In genomic region chr20:51623255-51623654, GRCh38 we compare ENCODE assay signal across 34 cellular contexts.
"Had no signal": no experiment of that assay in that cellular context is flagged by ENCODE, and none has a peak within 500 bp of the region (broad histone marks: within the 10 kb centered on the region; RNA-seq: fewer than 3 reads in every experiment).

No MANE protein-coding gene starts in this region.

- H3K4me1 ChIP-seq: ascending aorta had no signal

- H3K27me3 ChIP-seq: ascending aorta, cardiac muscle cell had no signal

- H3K9me3 ChIP-seq: ascending aorta had no signal

- H3K9me3 Mint-ChIP-seq: activated B cell treated with CpG ODN at 0.5 μM for 24 hours; activated CD4-positive, alpha-beta memory T cell treated with anti-CD3 and anti-CD28 coated beads, Interleukin-2, amount 10 ng/mL, durations not matched to agents 7 days and 5 days; activated CD4-positive, alpha-beta T cell treated with anti-CD3 and anti-CD28 coated beads, Interleukin-2, amount 10 ng/mL, durations not matched to agents 7 days and 5 days; activated naive CD4-positive, alpha-beta T cell treated with anti-CD3 and anti-CD28 coated beads, Interleukin-2, amount 10 ng/mL, durations not matched to agents 7 days and 5 days; activated naive CD4-positive, alpha-beta T cell treated with anti-CD3 and anti-CD28 coated beads, Interleukin-2, amount 50 U/mL, for 24 hours; activated naive CD8-positive, alpha-beta T cell treated with anti-CD3 and anti-CD28 coated beads, Interleukin-2, amount 10 ng/mL, durations not matched to agents 7 days and 5 days; activated naive CD8-positive, alpha-beta T cell treated with anti-CD3 and anti-CD28 coated beads, Interleukin-2, amount 50 U/mL, for 24 hours; activated T-cell treated with anti-CD3 and anti-CD28 coated beads, Interleukin-2, amount 50 U/mL, for 24 hours; activated T-helper 2 cell treated with anti-CD3 and anti-CD28 coated beads, Interferon-gamma antibody, Interleukin-2, Interleukin-4, amounts not matched to agents 10 μg/mL and 5 μg/mL and 100 μg/mL, durations not matched to agents 14 hours and 24 hours and 36 hours; brain; T-helper 1 cell treated with Interleukin-12 subunit alpha and Interleukin-12 subunit beta and Interleukin-4 antibody, amounts not matched to agents 30 μg/mL and 1 μg/mL, for 36 hours; T-helper 2 cell treated with Interferon-gamma antibody and Interleukin-4, amounts not matched to agents 5 μg/mL and 100 μg/mL, for 36 hours had no signal

- H3K4me3 Mint-ChIP-seq: activated B cell treated with CpG ODN at 0.5 μM for 24 hours; activated CD4-positive, alpha-beta memory T cell treated with anti-CD3 and anti-CD28 coated beads, Interleukin-2, amount 10 ng/mL, durations not matched to agents 7 days and 5 days; activated CD4-positive, alpha-beta T cell treated with anti-CD3 and anti-CD28 coated beads, Interleukin-2, amount 10 ng/mL, durations not matched to agents 7 days and 5 days; activated CD8-positive, alpha-beta memory T cell treated with anti-CD3 and anti-CD28 coated beads, Interleukin-2, amount 10 ng/mL, durations not matched to agents 7 days and 5 days; activated CD8-positive, alpha-beta T cell treated with anti-CD3 and anti-CD28 coated beads, Interleukin-2, amount 10 ng/mL, durations not matched to agents 7 days and 5 days; activated naive CD4-positive, alpha-beta T cell treated with anti-CD3 and anti-CD28 coated beads, Interleukin-2, amount 10 ng/mL, durations not matched to agents 7 days and 5 days; activated naive CD4-positive, alpha-beta T cell treated with anti-CD3 and anti-CD28 coated beads, Interleukin-2, amount 50 U/mL, for 24 hours; activated naive CD8-positive, alpha-beta T cell; activated naive CD8-positive, alpha-beta T cell treated with anti-CD3 and anti-CD28 coated beads, Interleukin-2, amount 10 ng/mL, durations not matched to agents 7 days and 5 days; activated naive CD8-positive, alpha-beta T cell treated with anti-CD3 and anti-CD28 coated beads, Interleukin-2, amount 50 U/mL, for 24 hours; activated T-cell treated with anti-CD3 and anti-CD28 coated beads, Interleukin-2, amount 50 U/mL, for 24 hours; brain; T-helper 1 cell treated with Interleukin-12 subunit alpha and Interleukin-12 subunit beta and Interleukin-4 antibody, amounts not matched to agents 30 μg/mL and 1 μg/mL, for 36 hours; T-helper 2 cell treated with Interferon-gamma antibody and Interleukin-4, amounts not matched to agents 5 μg/mL and 100 μg/mL, for 36 hours had no signal

- H3K36me3 ChIP-seq: cardiac muscle cell had no signal

- H3K36me3 Mint-ChIP-seq: activated CD8-positive, alpha-beta memory T cell treated with anti-CD3 and anti-CD28 coated beads, Interleukin-2, amount 10 ng/mL, durations not matched to agents 7 days and 5 days; activated naive CD4-positive, alpha-beta T cell treated with anti-CD3 and anti-CD28 coated beads, Interleukin-2, amount 10 ng/mL, durations not matched to agents 7 days and 5 days; activated naive CD4-positive, alpha-beta T cell treated with anti-CD3 and anti-CD28 coated beads, Interleukin-2, amount 50 U/mL, for 24 hours; activated naive CD8-positive, alpha-beta T cell; activated naive CD8-positive, alpha-beta T cell treated with anti-CD3 and anti-CD28 coated beads, Interleukin-2, amount 10 ng/mL, durations not matched to agents 7 days and 5 days had no signal

- H3K4me1 Mint-ChIP-seq: activated naive CD4-positive, alpha-beta T cell treated with anti-CD3 and anti-CD28 coated beads, Interleukin-2, amount 10 ng/mL, durations not matched to agents 7 days and 5 days; activated naive CD4-positive, alpha-beta T cell treated with anti-CD3 and anti-CD28 coated beads, Interleukin-2, amount 50 U/mL, for 24 hours; activated naive CD8-positive, alpha-beta T cell treated with anti-CD3 and anti-CD28 coated beads, Interleukin-2, amount 10 ng/mL, durations not matched to agents 7 days and 5 days; brain had no signal

- ATAC-seq: activated CD8-positive, alpha-beta memory T cell treated with anti-CD3 and anti-CD28 coated beads, Interleukin-2, amount 10 ng/mL, durations not matched to agents 7 days and 5 days; activated CD8-positive, alpha-beta T cell treated with anti-CD3 and anti-CD28 coated beads, Interleukin-2, amount 10 ng/mL, durations not matched to agents 7 days and 5 days; activated naive CD8-positive, alpha-beta T cell treated with anti-CD3 and anti-CD28 coated beads, Interleukin-2, amount 50 U/mL, for 24 hours had no signal

- FAIRE-seq: bronchial epithelial cell, TTC549 had no signal

- H3K27ac Mint-ChIP-seq: activated B cell treated with CpG ODN at 0.5 μM for 24 hours; activated CD4-positive, alpha-beta memory T cell treated with anti-CD3 and anti-CD28 coated beads, Interleukin-2, amount 10 ng/mL, durations not matched to agents 7 days and 5 days; activated CD4-positive, alpha-beta T cell treated with anti-CD3 and anti-CD28 coated beads, Interleukin-2, amount 10 ng/mL, durations not matched to agents 7 days and 5 days; activated CD8-positive, alpha-beta memory T cell treated with anti-CD3 and anti-CD28 coated beads, Interleukin-2, amount 10 ng/mL, durations not matched to agents 7 days and 5 days; activated CD8-positive, alpha-beta T cell treated with anti-CD3 and anti-CD28 coated beads, Interleukin-2, amount 10 ng/mL, durations not matched to agents 7 days and 5 days; activated naive CD4-positive, alpha-beta T cell treated with anti-CD3 and anti-CD28 coated beads, Interleukin-2, amount 10 ng/mL, durations not matched to agents 7 days and 5 days; activated naive CD4-positive, alpha-beta T cell treated with anti-CD3 and anti-CD28 coated beads, Interleukin-2, amount 50 U/mL, for 24 hours; activated naive CD8-positive, alpha-beta T cell; activated naive CD8-positive, alpha-beta T cell treated with anti-CD3 and anti-CD28 coated beads, Interleukin-2, amount 10 ng/mL, durations not matched to agents 7 days and 5 days; activated naive CD8-positive, alpha-beta T cell treated with anti-CD3 and anti-CD28 coated beads, Interleukin-2, amount 50 U/mL, for 24 hours; activated T-cell treated with anti-CD3 and anti-CD28 coated beads, Interleukin-2, amount 50 U/mL, for 24 hours; activated T-helper 2 cell treated with anti-CD3 and anti-CD28 coated beads, Interferon-gamma antibody, Interleukin-2, Interleukin-4, amounts not matched to agents 10 μg/mL and 5 μg/mL and 100 μg/mL, durations not matched to agents 14 hours and 24 hours and 36 hours; T-helper 1 cell treated with Interleukin-12 subunit alpha and Interleukin-12 subunit beta and Interleukin-4 antibody, amounts not matched to agents 30 μg/mL and 1 μg/mL, for 36 hours; T-helper 2 cell treated with Interferon-gamma antibody and Interleukin-4, amounts not matched to agents 5 μg/mL and 100 μg/mL, for 36 hours had no signal

- DNase-seq: activated B cell treated with CpG ODN at 0.5 μM for 24 hours; activated CD4-positive, alpha-beta memory T cell treated with anti-CD3 and anti-CD28 coated beads, Interleukin-2, amount 10 ng/mL, durations not matched to agents 7 days and 5 days; activated CD4-positive, alpha-beta T cell treated with anti-CD3 and anti-CD28 coated beads for 48 hours; activated CD4-positive, alpha-beta T cell treated with anti-CD3 and anti-CD28 coated beads, Interleukin-2, amount 10 ng/mL, durations not matched to agents 7 days and 5 days; activated CD4-positive, alpha-beta T cell treated with anti-CD3 and anti-CD28 coated beads, Interleukin-2, amount 50 U/mL, for 48 hours; activated CD4-positive, CD25-positive, alpha-beta regulatory T cell treated with anti-CD3 and anti-CD28 coated beads, Interleukin-2, amount 50 U/mL, for 72 hours; activated CD8-positive, alpha-beta memory T cell treated with anti-CD3 and anti-CD28 coated beads for 24 hours; activated CD8-positive, alpha-beta memory T cell treated with anti-CD3 and anti-CD28 coated beads, Interleukin-2, amount 10 ng/mL, durations not matched to agents 7 days and 5 days; activated CD8-positive, alpha-beta memory T cell treated with anti-CD3 and anti-CD28 coated beads, Interleukin-2, amount 50 U/mL, for 48 hours; activated CD8-positive, alpha-beta T cell treated with anti-CD3 and anti-CD28 coated beads, Interleukin-2, amount 10 ng/mL, durations not matched to agents 7 days and 5 days; activated effector memory CD4-positive, alpha-beta T cell treated with Interleukin-2 at 50 U/mL for 16 hours; activated gamma-delta T cell; activated naive CD4-positive, alpha-beta T cell treated with anti-CD3 and anti-CD28 coated beads, Interleukin-2, amount 10 ng/mL, durations not matched to agents 7 days and 5 days; activated naive CD4-positive, alpha-beta T cell treated with Interleukin-2 at 50 U/mL for 16 hours; activated naive CD8-positive, alpha-beta T cell treated with anti-CD3 and anti-CD28 coated beads, Interleukin-2, amount 10 ng/mL, durations not matched to agents 7 days and 5 days; activated naive CD8-positive, alpha-beta T cell treated with anti-CD3 and anti-CD28 coated beads, Interleukin-2, amount 50 U/mL, for 24 hours; activated T-cell treated with anti-CD3 and anti-CD28 coated beads, Interleukin-2, amount 50 U/mL, for 24 hours; activated T-cell treated with anti-CD3 and anti-CD28 coated beads, Interleukin-2, amount 50 U/mL, for 48 hours; amygdala; central memory CD4-positive, alpha-beta T cell; T-helper 1 cell; T-helper 2 cell; T-helper 9 cell had no signal

- H3K4me3 ChIP-seq: ascending aorta, cardiac muscle cell had no signal

- H3K27me3 Mint-ChIP-seq: activated CD4-positive, alpha-beta memory T cell treated with anti-CD3 and anti-CD28 coated beads, Interleukin-2, amount 10 ng/mL, durations not matched to agents 7 days and 5 days; activated CD4-positive, alpha-beta T cell treated with anti-CD3 and anti-CD28 coated beads, Interleukin-2, amount 10 ng/mL, durations not matched to agents 7 days and 5 days; activated naive CD4-positive, alpha-beta T cell treated with anti-CD3 and anti-CD28 coated beads, Interleukin-2, amount 50 U/mL, for 24 hours; activated naive CD8-positive, alpha-beta T cell; activated naive CD8-positive, alpha-beta T cell treated with anti-CD3 and anti-CD28 coated beads, Interleukin-2, amount 10 ng/mL, durations not matched to agents 7 days and 5 days; brain had no signal

- H3K27ac ChIP-seq: ascending aorta, cardiac muscle cell, VCaP had no signal
